In genomic region chr12:71242511-71242910, GRCh38 we compare ENCODE assay signal across 14 cellular contexts.
A peak's percentile ranks its signal among the peaks of the same experiment; 100 is the strongest.
DNase-seq lines count a peak whose midpoint lies in the region; ATAC-seq and TF ChIP-seq lines count a peak whose summit lies in the region.
"Had no signal": no experiment of that assay in that cellular context is flagged by ENCODE, and none has a peak within 500 bp of the region (broad histone marks: within the 10 kb centered on the region; RNA-seq: fewer than 3 reads in every experiment).

No MANE protein-coding gene starts in this region.

- ATAC-seq in HG02588 (IDR thresholded peaks at IDR 0.05; ENCODE audit: unreplicated experiment), result no peak
- ATAC-seq: A549, HepG2 had no signal

- peaks cover 7% of the 10 kb centered on the region for H3K9me3 Mint-ChIP-seq in osteocyte (ENCODE audit: unreplicated experiment)
- no peaks in the 10 kb centered on the region for H3K9me3 Mint-ChIP-seq in activated CD4-positive, alpha-beta memory T cell treated with anti-CD3 and anti-CD28 coated beads, Interleukin-2, amount 10 ng/mL, durations not matched to agents 7 days and 5 days

- peaks cover 35% of the 10 kb centered on the region for H3K4me1 Mint-ChIP-seq in osteocyte (ENCODE audit: unreplicated experiment)
- no peaks in the 10 kb centered on the region for H3K4me1 Mint-ChIP-seq in activated CD4-positive, alpha-beta memory T cell treated with anti-CD3 and anti-CD28 coated beads, Interleukin-2, amount 10 ng/mL, durations not matched to agents 7 days and 5 days
- H3K4me1 Mint-ChIP-seq: CD4-positive, alpha-beta memory T cell had no signal

- no peaks in the 10 kb centered on the region for H3K27me3 Mint-ChIP-seq in osteocyte (ENCODE audit: unreplicated experiment)
- no peaks in the 10 kb centered on the region for H3K27me3 Mint-ChIP-seq in activated CD4-positive, alpha-beta memory T cell treated with anti-CD3 and anti-CD28 coated beads, Interleukin-2, amount 10 ng/mL, durations not matched to agents 7 days and 5 days
- H3K27me3 Mint-ChIP-seq: CD4-positive, alpha-beta memory T cell had no signal

- H3K4me3 ChIP-seq in cardiac fibroblast (replicated peaks in 1 of 2; ENCODE audit: low read depth in 2 of 2, low read length in 2 of 2), result no peak overlapping the region
- H3K4me3 ChIP-seq in fibroblast of the aortic adventitia (ENCODE audit: low read depth, low read length), result no peak overlapping the region
- H3K4me3 ChIP-seq: A549, HAP-1 had no signal

- H3K36me3 Mint-ChIP-seq in osteocyte (ENCODE audit: unreplicated experiment), result no peaks in the 10 kb centered on the region
- H3K36me3 Mint-ChIP-seq in activated CD4-positive, alpha-beta memory T cell treated with anti-CD3 and anti-CD28 coated beads, Interleukin-2, amount 10 ng/mL, durations not matched to agents 7 days and 5 days (ENCODE audit: low read depth), result no peaks in the 10 kb centered on the region
- H3K36me3 Mint-ChIP-seq: CD4-positive, alpha-beta memory T cell had no signal

- TF ChIP-seq CTCF in cardiac fibroblast (IDR thresholded peaks at IDR 0.05; ENCODE audit: low read depth, low read length) (no peak), fibroblast of the aortic adventitia (IDR thresholded peaks at IDR 0.05; ENCODE audit: insufficient read depth, low read length) (no peak), osteocyte (IDR thresholded peaks at IDR 0.05) (no peak)

- DNase-seq in cardiac fibroblast (ENCODE audit: low read depth in 2 of 2), result peak; percentile 36 to 51
- peak; percentile 92 for DNase-seq in fibroblast of the aortic adventitia (ENCODE audit: low read depth)
- DNase-seq in osteocyte (ENCODE audit: extremely low spot score, unreplicated experiment), result no peak
- no peak for DNase-seq in activated CD4-positive, alpha-beta memory T cell treated with anti-CD3 and anti-CD28 coated beads, Interleukin-2, amount 10 ng/mL, durations not matched to agents 7 days and 5 days
- DNase-seq in SHP77 (lab: John Stamatoyannopoulos, UW), result no peak
- DNase-seq: BE2C; CD4-positive, alpha-beta memory T cell; DMS153; DMS79 treated with DMSO at 0.1 percent for 48 hours; EL had no signal

- CTCF ChIA-PET in activated CD4-positive, alpha-beta memory T cell treated with anti-CD3 and anti-CD28 coated beads, Interleukin-2, amount 10 ng/mL, durations not matched to agents 7 days and 5 days (lab: Charles Lee), result no interaction called here

- H3K4me3 Mint-ChIP-seq in osteocyte (ENCODE audit: unreplicated experiment), result no peak overlapping the region
- H3K4me3 Mint-ChIP-seq in activated CD4-positive, alpha-beta memory T cell treated with anti-CD3 and anti-CD28 coated beads, Interleukin-2, amount 10 ng/mL, durations not matched to agents 7 days and 5 days, result no peak overlapping the region
- H3K4me3 Mint-ChIP-seq: CD4-positive, alpha-beta memory T cell had no signal

- peak overlapping the region; percentile 49 for H3K27ac Mint-ChIP-seq in osteocyte (ENCODE audit: unreplicated experiment)
- no peak overlapping the region for H3K27ac Mint-ChIP-seq in activated CD4-positive, alpha-beta memory T cell treated with anti-CD3 and anti-CD28 coated beads, Interleukin-2, amount 10 ng/mL, durations not matched to agents 7 days and 5 days
- H3K27ac Mint-ChIP-seq: CD4-positive, alpha-beta memory T cell had no signal

- POLR2A ChIA-PET in activated CD4-positive, alpha-beta memory T cell treated with anti-CD3 and anti-CD28 coated beads, Interleukin-2, amount 10 ng/mL, durations not matched to agents 7 days and 5 days (lab: Charles Lee), result no interaction called here

Comparison
In these comparisons a context has a peak if more than half of its experiments do, and no peak if none do; other contexts are left out.
1. DNase-seq: peak in cardiac fibroblast (2 of 2) and fibroblast of the aortic adventitia (single experiment); none in osteocyte (single experiment), activated CD4-positive, alpha-beta memory T cell treated with anti-CD3 and anti-CD28 coated beads, Interleukin-2, amount 10 ng/mL, durations not matched to agents 7 days and 5 days (single experiment) and SHP77 (0 of 2).